1 cellular context compared by ENCODE assay signal in genomic region chrX:23662187-23662586, GRCh38.
TF ChIP-seq lines count a peak whose summit lies in the region.

No MANE protein-coding gene starts in this region.

TF ChIP-seq in GM23338, 12 proteins besides CTCF, POLR2A, EP300 and RAD21 (continued from another document):
- TF ChIP-seq, protein P1, sequence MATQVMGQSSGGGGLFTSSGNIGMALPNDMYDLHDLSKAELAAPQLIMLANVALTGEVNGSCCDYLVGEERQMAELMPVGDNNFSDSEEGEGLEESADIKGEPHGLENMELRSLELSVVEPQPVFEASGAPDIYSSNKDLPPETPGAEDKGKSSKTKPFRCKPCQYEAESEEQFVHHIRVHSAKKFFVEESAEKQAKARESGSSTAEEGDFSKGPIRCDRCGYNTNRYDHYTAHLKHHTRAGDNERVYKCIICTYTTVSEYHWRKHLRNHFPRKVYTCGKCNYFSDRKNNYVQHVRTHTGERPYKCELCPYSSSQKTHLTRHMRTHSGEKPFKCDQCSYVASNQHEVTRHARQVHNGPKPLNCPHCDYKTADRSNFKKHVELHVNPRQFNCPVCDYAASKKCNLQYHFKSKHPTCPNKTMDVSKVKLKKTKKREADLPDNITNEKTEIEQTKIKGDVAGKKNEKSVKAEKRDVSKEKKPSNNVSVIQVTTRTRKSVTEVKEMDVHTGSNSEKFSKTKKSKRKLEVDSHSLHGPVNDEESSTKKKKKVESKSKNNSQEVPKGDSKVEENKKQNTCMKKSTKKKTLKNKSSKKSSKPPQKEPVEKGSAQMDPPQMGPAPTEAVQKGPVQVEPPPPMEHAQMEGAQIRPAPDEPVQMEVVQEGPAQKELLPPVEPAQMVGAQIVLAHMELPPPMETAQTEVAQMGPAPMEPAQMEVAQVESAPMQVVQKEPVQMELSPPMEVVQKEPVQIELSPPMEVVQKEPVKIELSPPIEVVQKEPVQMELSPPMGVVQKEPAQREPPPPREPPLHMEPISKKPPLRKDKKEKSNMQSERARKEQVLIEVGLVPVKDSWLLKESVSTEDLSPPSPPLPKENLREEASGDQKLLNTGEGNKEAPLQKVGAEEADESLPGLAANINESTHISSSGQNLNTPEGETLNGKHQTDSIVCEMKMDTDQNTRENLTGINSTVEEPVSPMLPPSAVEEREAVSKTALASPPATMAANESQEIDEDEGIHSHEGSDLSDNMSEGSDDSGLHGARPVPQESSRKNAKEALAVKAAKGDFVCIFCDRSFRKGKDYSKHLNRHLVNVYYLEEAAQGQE (IDR thresholded peaks at IDR 0.05; ENCODE audit: unreplicated experiment), result no peak
- TF ChIP-seq NANOG (IDR thresholded peaks at IDR 0.05; ENCODE audit: borderline replicate concordance), result no peak
- TF ChIP-seq JUNB (IDR thresholded peaks at IDR 0.05; ENCODE audit: unreplicated experiment), result no peak
- no peak for TF ChIP-seq STAT1 (IDR thresholded peaks at IDR 0.05; ENCODE audit: unreplicated experiment)
- TF ChIP-seq EZH2 (IDR thresholded peaks at IDR 0.05; ENCODE audit: low read depth, unreplicated experiment), result no peak
TF ChIP-seq in GM23338: peak in this region for 0.
